Comparison of ENCODE assay signal across 11 cellular contexts in the genomic region with DNA sequence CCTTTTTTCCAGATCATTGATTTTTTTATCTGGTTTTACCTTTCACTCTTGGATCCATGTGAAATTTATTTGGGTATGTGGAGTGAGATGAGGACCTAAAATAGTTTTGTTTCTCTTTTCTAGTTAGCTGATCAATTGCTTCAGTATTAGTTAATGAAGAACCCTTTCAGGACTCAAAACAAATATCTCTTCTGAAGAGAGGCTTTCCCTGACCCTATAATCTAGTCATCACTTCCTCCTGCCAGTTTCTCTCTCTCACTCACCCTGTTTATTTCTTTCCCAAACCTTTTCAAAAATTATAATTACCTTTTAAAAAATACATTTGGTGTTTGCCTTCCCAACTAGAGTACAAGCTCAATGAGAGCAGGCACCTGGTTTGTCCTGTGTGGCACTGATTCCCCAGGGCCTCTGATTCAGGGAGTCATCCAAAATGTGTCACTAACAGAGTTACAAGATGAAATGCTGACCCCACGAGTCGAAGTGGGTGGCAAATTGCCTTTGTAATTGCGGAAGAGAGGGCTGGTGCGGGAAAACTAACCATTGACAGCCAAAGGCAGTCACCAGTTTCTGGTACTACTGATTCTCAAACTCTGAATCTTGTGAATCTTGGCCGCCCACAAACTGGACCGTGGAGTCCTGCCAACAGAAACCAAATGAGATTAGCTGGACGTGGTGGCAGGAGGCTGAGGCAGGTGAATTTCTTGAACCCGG. TPM values are rescaled to one million over a fixed set of nuclear protein-coding genes. Genes with fewer than 3 reads are reported as not detected.
DNase-seq lines count a peak whose midpoint lies in the region; ATAC-seq and TF ChIP-seq lines count a peak whose summit lies in the region.
"Had no signal": no experiment of that assay in that cellular context is flagged by ENCODE, and none has a peak within 500 bp of the region (broad histone marks: within the 10 kb centered on the region; RNA-seq: fewer than 3 reads in every experiment).

No MANE protein-coding gene starts in this region.

- TF ChIP-seq POLR2A in sigmoid colon (IDR thresholded peaks at IDR 0.05): no peak

- peak overlapping the region; percentile 60 for H3K4me3 ChIP-seq in CD8-positive, alpha-beta T cell (ENCODE audit: low read depth, low read length)
- H3K4me3 ChIP-seq in fibroblast of lung (replicated peaks in 1 of 4; ENCODE audit: control extremely low read depth in 1 of 4, insufficient read depth in 1 of 4, low read depth in 3 of 4, low read length in 4 of 4) (peak overlapping the region in 1 of 4 experiments; percentile 64), sigmoid colon (peak overlapping the region in 2 of 4 donors; percentile 52 to 57)

- peak overlapping the region; percentile 17 for H3K4me2 ChIP-seq in fibroblast of lung (ENCODE audit: extremely low read depth, insufficient read depth, low read length)

- POLR2A ChIA-PET in CD8-positive, alpha-beta T cell (lab: Charles Lee): interaction anchor here (1.0 to 5.0 kb wide), 4 partner anchors 11 to 155 kb away, joined by 3 to 70 read pairs (median 6); partner anchors contain the start of gene CYREN
- POLR2A ChIA-PET in T-cell (lab: Charles Lee): interaction anchor here in 1 of 2 donors (0.6 kb wide), 1 partner anchor 19 kb away, joined by 3 read pairs; no protein-coding TSS in a partner anchor

- DNase-seq in CD8-positive, alpha-beta T cell: no peak
- DNase-seq in T-cell (no peak), fibroblast of lung (ENCODE audit: low read depth in 2 of 2) (no peak), sigmoid colon (no peak), C1 segment of cervical spinal cord (lab: John Stamatoyannopoulos, UW) (no peak), DMS79 treated with DMSO at 0.1 percent for 48 hours (lab: John Stamatoyannopoulos, UW) (no peak), NCI-H774 (lab: John Stamatoyannopoulos, UW) (no peak)
- DNase-seq in stimulated activated CD4-positive, alpha-beta T cell treated with anti-CD3 and anti-CD28 coated beads, Interleukin-4, amount 100 ng/mL, for 1 hour: no peak
- DNase-seq: DMS79, head of caudate nucleus, NCI-H69 had no signal

- H3K27me3 Mint-ChIP-seq in CD8-positive, alpha-beta T cell (ENCODE audit: low read depth): no peaks in the 10 kb centered on the region
- no peaks in the 10 kb centered on the region for H3K27me3 Mint-ChIP-seq in T-cell

- H3K36me3 Mint-ChIP-seq in CD8-positive, alpha-beta T cell: peaks cover 62% of the 10 kb centered on the region
- H3K36me3 Mint-ChIP-seq in T-cell: peaks cover 43% of the 10 kb centered on the region

- CTCF ChIA-PET in CD8-positive, alpha-beta T cell (lab: Charles Lee): interaction anchor here (1.9 to 3.3 kb wide), 2 partner anchors 20 to 164 kb away, joined by 11 to 16 read pairs; partner anchors contain the start of genes AGBL3 and CYREN
- CTCF ChIA-PET in T-cell (lab: Charles Lee): interaction anchor here in 1 of 2 donors (0.9 kb wide), 1 partner anchor 502 kb away, joined by 3 read pairs; no protein-coding TSS in a partner anchor

- TF ChIP-seq CTCF in CD8-positive, alpha-beta T cell (IDR thresholded peaks at IDR 0.05): no peak
- TF ChIP-seq CTCF in fibroblast of lung (conservative IDR thresholded peaks at IDR 0.05 in 1 of 2, IDR thresholded peaks at IDR 0.05 in 1 of 2; ENCODE audit: low read depth in 1 of 2, low read length in 2 of 2) (no peak), sigmoid colon (IDR thresholded peaks at IDR 0.05) (no peak)

- no peak overlapping the region for H3K9ac ChIP-seq in fibroblast of lung (ENCODE audit: insufficient read depth, low read length)

- H3K27ac Mint-ChIP-seq in CD8-positive, alpha-beta T cell: peak overlapping the region; percentile 34
- H3K27ac Mint-ChIP-seq in T-cell: peak overlapping the region; percentile 16 to 45

- no peak for ATAC-seq in CD8-positive, alpha-beta T cell
- no peak for ATAC-seq in T-cell (replicated peaks in 1 of 4)

- H3K36me3 ChIP-seq in CD8-positive, alpha-beta T cell (ENCODE audit: insufficient read depth, low read length): peaks cover 5% of the 10 kb centered on the region
- no peaks in the 10 kb centered on the region for H3K36me3 ChIP-seq in fibroblast of lung (ENCODE audit: control insufficient read depth, insufficient read depth, low read length)
- peaks cover 0 to 17% (median 2%) of the 10 kb centered on the region in 4 donors for H3K36me3 ChIP-seq in sigmoid colon

- no peak overlapping the region for H3K27ac ChIP-seq in CD8-positive, alpha-beta T cell (ENCODE audit: low read depth, low read length)
- H3K27ac ChIP-seq in fibroblast of lung (ENCODE audit: insufficient read depth, low read length) (no peak overlapping the region), sigmoid colon (peak overlapping the region; percentile 86 to 97 (median 88))

- no peaks in the 10 kb centered on the region for H4K20me1 ChIP-seq in fibroblast of lung (ENCODE audit: control insufficient read depth, extremely low read depth, insufficient read depth, low read length)

- no peak for TF ChIP-seq EP300 in sigmoid colon (IDR thresholded peaks at IDR 0.05)

- H3K27me3 ChIP-seq in CD8-positive, alpha-beta T cell (ENCODE audit: insufficient read depth, low read length): no peaks in the 10 kb centered on the region
- H3K27me3 ChIP-seq in fibroblast of lung (ENCODE audit: control insufficient read depth, insufficient read depth, low read length) (no peaks in the 10 kb centered on the region), sigmoid colon (no peaks in the 10 kb centered on the region)

- peaks cover 45% of the 10 kb centered on the region for H3K4me1 ChIP-seq in CD8-positive, alpha-beta T cell (ENCODE audit: insufficient read depth, low read length)
- H3K4me1 ChIP-seq in fibroblast of lung (ENCODE audit: control insufficient read depth, extremely low read depth, insufficient read depth, low read length): no peaks in the 10 kb centered on the region
- H3K4me1 ChIP-seq in sigmoid colon: peaks cover 0 to 36% (median 22%) of the 10 kb centered on the region in 4 donors

- H3K4me3 Mint-ChIP-seq in CD8-positive, alpha-beta T cell: peak overlapping the region; percentile 87
- H3K4me3 Mint-ChIP-seq in T-cell: peak overlapping the region; percentile 85 to 89 (median 88)

- 78 to 80% methylated on average over 8 of the region's 8 CpGs for whole genome bisulfite sequencing in sigmoid colon, 2 donors

- H3K79me2 ChIP-seq in fibroblast of lung (ENCODE audit: control insufficient read depth, insufficient read depth, low read length): no peaks in the 10 kb centered on the region

- intact Hi-C loops in CD8-positive, alpha-beta T cell (cut with DNase I, micrococcal nuclease): no loop called here
- intact Hi-C loops in sigmoid colon (cut with DNase I): no loop called here

- H3K9me3 ChIP-seq in CD8-positive, alpha-beta T cell (ENCODE audit: low read length): peaks cover 7% of the 10 kb centered on the region
- H3K9me3 ChIP-seq in fibroblast of lung (ENCODE audit: control insufficient read depth, insufficient read depth, low read depth, low read length) (no peaks in the 10 kb centered on the region), sigmoid colon (no peaks in the 10 kb centered on the region)

- peaks cover 89% of the 10 kb centered on the region for H3K4me1 Mint-ChIP-seq in CD8-positive, alpha-beta T cell (ENCODE audit: low read depth)
- peaks cover 79 to 89% (median 80%) of the 10 kb centered on the region in 3 donors for H3K4me1 Mint-ChIP-seq in T-cell

- no peak overlapping the region for H2AFZ ChIP-seq in fibroblast of lung (ENCODE audit: low read length)

- peaks cover 22% of the 10 kb centered on the region for H3K9me3 Mint-ChIP-seq in CD8-positive, alpha-beta T cell
- peaks cover 13 to 23% (median 18%) of the 10 kb centered on the region in 3 donors for H3K9me3 Mint-ChIP-seq in T-cell

RNA-seq across cellular contexts. Expression of gene TMEM140, which starts 2.4 kb away (rescaled TPM):
- total RNA-seq in CD8-positive, alpha-beta T cell: 10 to 100 TPM; 18.8 to 21.8 TPM
- total RNA-seq in T-cell (10 to 100 TPM; 20.7 to 32.7 (median 25.8) TPM), fibroblast of lung (13.1 and 29.7 TPM in 2 replicates), sigmoid colon (10 to 100 TPM; 15.0 to 29.6 (median 22.8) TPM)
- polyA plus RNA-seq in fibroblast of lung (5.1 and 8.7 TPM in 2 replicates), sigmoid colon (10 to 100 TPM in 2 of 3 donors, 1 to 10 TPM in 1; 5.4 to 18.3 (median 10.9) TPM)
- 11.9 and 14.9 TPM in 2 replicates for polyA plus RNA-seq in fibroblast of lung (2012)
- polyA minus RNA-seq in fibroblast of lung (ENCODE audit: low replicate concordance): 6.9 and 7.1 TPM in 2 replicates

RNA-seq across cellular contexts. Expression of gene CYREN, which starts 20.3 kb away (rescaled TPM):
- 10 to 100 TPM; 14.0 to 15.2 TPM for total RNA-seq in CD8-positive, alpha-beta T cell
- total RNA-seq in T-cell (10 to 100 TPM; 24.3 to 46.4 (median 44.6) TPM), fibroblast of lung (34.5 and 40.1 TPM in 2 replicates), sigmoid colon (10 to 100 TPM; 27.5 to 31.9 (median 29.2) TPM)
- polyA plus RNA-seq in fibroblast of lung (24.4 and 33.0 TPM in 2 replicates), sigmoid colon (10 to 100 TPM; 34.3 to 41.4 (median 39.3) TPM)
- polyA plus RNA-seq in fibroblast of lung (2012): 27.1 and 36.6 TPM in 2 replicates
- 16.9 and 20.8 TPM in 2 replicates for polyA minus RNA-seq in fibroblast of lung (ENCODE audit: low replicate concordance)

Comparison
In these comparisons a context has a peak if more than half of its experiments do, and no peak if none do; other contexts are left out.
1. H3K27ac ChIP-seq: peak in sigmoid colon (4 of 4); none in CD8-positive, alpha-beta T cell (single experiment) and fibroblast of lung (single experiment).